ENCODE assay signal across 22 cellular contexts in genomic region chr6:71529769-71530168, GRCh38.
"Had no signal": no experiment of that assay in that cellular context is flagged by ENCODE, and none has a peak within 500 bp of the region (broad histone marks: within the 10 kb centered on the region; RNA-seq: fewer than 3 reads in every experiment).

No MANE protein-coding gene starts in this region.

- H3K4me3 ChIP-seq: dorsolateral prefrontal cortex, esophagus muscularis mucosa, gastrocnemius medialis, heart right ventricle, mucosa of descending colon, ovary, stomach, thoracic aorta, transverse colon had no signal

- H3K27me3 ChIP-seq: dorsolateral prefrontal cortex, esophagus muscularis mucosa, gastrocnemius medialis, heart right ventricle, ovary, stomach, transverse colon had no signal

- ATAC-seq: gastrocnemius medialis; heart right ventricle; left lobe of liver; naive thymus-derived CD8-positive, alpha-beta T cell; right cardiac atrium had no signal

- DNase-seq: cortex of kidney; dorsolateral prefrontal cortex; effector memory CD4-positive, alpha-beta T cell; gastrocnemius medialis; heart right ventricle; hypothalamus; mammary epithelial cell; mucosa of descending colon; naive thymus-derived CD8-positive, alpha-beta T cell; nucleus accumbens; ovary; right cardiac atrium; small intestine; stimulated activated CD4-positive, alpha-beta T cell treated with anti-CD3 and anti-CD28 coated beads, Interleukin-12 subunit alpha, Interleukin-12 subunit beta, amount 100 ng/mL, for 4 hours; stimulated activated naive CD4-positive, alpha-beta T cell; stomach; substantia nigra; transverse colon had no signal

- H3K27ac ChIP-seq: dorsolateral prefrontal cortex, epithelial cell of prostate, esophagus muscularis mucosa, gastrocnemius medialis, heart right ventricle, ovary, stomach, thoracic aorta, transverse colon had no signal

- H3K9me3 ChIP-seq: esophagus muscularis mucosa, gastrocnemius medialis, heart right ventricle, mucosa of descending colon, ovary, stomach, thoracic aorta, transverse colon had no signal

- H3K36me3 ChIP-seq: esophagus muscularis mucosa, gastrocnemius medialis, heart right ventricle, ovary, stomach, thoracic aorta, transverse colon had no signal
